8 cellular contexts compared by ENCODE assay signal in the genomic region with DNA sequence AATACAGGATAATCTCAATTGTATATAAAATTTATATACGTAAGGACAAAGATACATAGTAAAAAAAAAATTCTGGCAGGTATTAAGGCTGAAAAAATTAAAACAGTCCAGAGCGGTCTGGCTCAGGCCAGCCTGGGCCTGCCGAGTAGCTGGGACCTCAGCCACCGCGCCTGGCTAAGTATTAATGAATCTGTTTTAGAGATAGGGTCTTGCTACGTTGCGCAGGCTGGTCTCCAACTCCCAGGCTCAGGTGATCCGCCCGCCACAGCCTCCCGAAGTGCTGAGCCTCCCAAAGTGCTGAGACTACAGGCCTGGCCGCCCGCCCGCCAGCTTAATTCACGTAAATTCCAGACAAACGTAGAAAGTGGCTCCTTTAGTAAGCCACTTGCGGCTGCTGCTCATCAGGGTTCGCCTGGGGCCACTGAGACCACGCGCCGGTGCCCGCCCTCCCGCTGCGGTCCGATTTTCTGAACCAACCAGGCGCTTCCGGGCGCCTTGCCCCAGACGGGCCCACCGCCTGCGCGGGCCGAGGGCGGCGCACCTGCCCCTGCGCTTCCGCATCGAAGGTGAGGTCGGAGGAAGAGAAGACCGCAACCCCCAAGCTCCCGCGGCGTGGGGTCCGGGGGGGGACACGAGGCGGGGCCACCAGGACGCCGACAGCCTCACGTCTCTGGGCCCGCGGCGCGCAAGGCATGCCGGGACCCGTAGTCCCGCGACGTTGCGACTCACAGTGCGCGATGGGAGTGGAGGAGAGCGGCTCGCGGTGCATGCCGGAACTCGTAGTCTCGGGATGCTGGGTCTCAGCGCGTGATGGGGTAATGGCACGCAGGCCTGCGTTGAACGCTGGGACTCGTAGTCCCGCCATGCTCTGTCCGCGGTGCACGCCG. TPM values are rescaled to one million over a fixed set of nuclear protein-coding genes. Genes with fewer than 3 reads are reported as not detected.
DNase-seq lines count a peak whose midpoint lies in the region; ATAC-seq, FAIRE-seq and TF ChIP-seq lines count a peak whose summit lies in the region.

No MANE protein-coding gene starts in this region.

- under 1% methylated on average over 77 of the region's 77 CpGs for WGBS in right cardiac atrium
- whole genome bisulfite sequencing in psoas muscle, 3 donors, result 0 to 1% (median 1%) methylated on average over 69 to 77 of the region's 77 CpGs

- no peaks in the 10 kb centered on the region for H3K27me3 Mint-ChIP-seq in astrocyte (ENCODE audit: low read depth, unreplicated experiment)

- H3K79me2 ChIP-seq in astrocyte (ENCODE audit: insufficient read depth, low read length), result peaks cover 56% of the 10 kb centered on the region

- H3K9me3 Mint-ChIP-seq in astrocyte (ENCODE audit: unreplicated experiment), result no peaks in the 10 kb centered on the region

- peak overlapping the region; percentile 86 for H3K4me3 ChIP-seq in astrocyte (ENCODE audit: insufficient read depth, low read depth, low read length)
- peak overlapping the region; percentile 69 for H3K4me3 ChIP-seq in right cardiac atrium (ENCODE audit: low read length)
- H3K4me3 ChIP-seq in psoas muscle, result peak overlapping the region; percentile 74

- H3K9ac ChIP-seq in astrocyte (ENCODE audit: low read length), result peak overlapping the region; percentile 96

- H3K27ac ChIP-seq in astrocyte (ENCODE audit: low read depth, low read length) (peak overlapping the region; percentile 99), right cardiac atrium (ENCODE audit: low read length) (peak overlapping the region; percentile 73), psoas muscle (peak overlapping the region; percentile 97)

- no peaks in the 10 kb centered on the region for H3K36me3 ChIP-seq in astrocyte (ENCODE audit: insufficient read depth, low read length)
- H3K36me3 ChIP-seq in psoas muscle (ENCODE audit: insufficient read depth in 1 of 2, low read depth in 1 of 2), result peaks cover 0 to 23% of the 10 kb centered on the region in 2 donors

- H3K4me1 Mint-ChIP-seq in astrocyte (ENCODE audit: low read depth, unreplicated experiment), result peaks cover 24% of the 10 kb centered on the region

- no peaks in the 10 kb centered on the region for H3K9me3 ChIP-seq in astrocyte (ENCODE audit: insufficient read depth, low read depth, low read length)
- no peaks in the 10 kb centered on the region for H3K9me3 ChIP-seq in right cardiac atrium (ENCODE audit: control insufficient read depth, low read length)
- no peaks in the 10 kb centered on the region for H3K9me3 ChIP-seq in psoas muscle

- FAIRE-seq in GM18507 (lab: Jason Lieb, UNC), result peak; percentile 100
- peak; percentile 80 for FAIRE-seq in astrocyte (lab: Jason Lieb, UNC)
- peak; percentile 100 for FAIRE-seq in urothelium cell line (lab: Jason Lieb, UNC)

- peak overlapping the region; percentile 98 for H2AFZ ChIP-seq in astrocyte (ENCODE audit: low read depth, low read length)

- peak; percentile 94 for DNase-seq in GM18507 (ENCODE audit: extremely low spot score, insufficient read length, low read depth)
- peak; percentile 99 for DNase-seq in NCI-H1930 (lab: John Stamatoyannopoulos, UW)
- DNase-seq in T-helper 22 cell (ENCODE audit: low read depth), result peak; percentile 100
- peak; percentile 98 for DNase-seq in astrocyte (ENCODE audit: low read depth)
- DNase-seq in right cardiac atrium, result peak; percentile 99 to 100 (median 99)
- peak; percentile 99 for DNase-seq in psoas muscle
- DNase-seq in urothelium cell line (ENCODE audit: low spot score), result peak; percentile 100

- H3K27ac Mint-ChIP-seq in astrocyte (ENCODE audit: unreplicated experiment), result peak overlapping the region; percentile 98

- H3K4me1 ChIP-seq in astrocyte (ENCODE audit: insufficient read depth, low read length) (peaks cover 22% of the 10 kb centered on the region), right cardiac atrium (ENCODE audit: control insufficient read depth, insufficient read depth, low read length) (no peaks in the 10 kb centered on the region), psoas muscle (peaks cover 26% of the 10 kb centered on the region)

- peaks cover 37% of the 10 kb centered on the region for H4K20me1 ChIP-seq in astrocyte (ENCODE audit: insufficient read depth, low read length)

- no peaks in the 10 kb centered on the region for H3K27me3 ChIP-seq in astrocyte (ENCODE audit: insufficient read depth, low read length)
- H3K27me3 ChIP-seq in right cardiac atrium (ENCODE audit: control insufficient read depth, insufficient read depth), result no peaks in the 10 kb centered on the region
- no peaks in the 10 kb centered on the region for H3K27me3 ChIP-seq in psoas muscle (ENCODE audit: insufficient read depth in 3 of 3, low read length in 2 of 3)

- TF ChIP-seq CTCF in astrocyte (IDR thresholded peaks at IDR 0.05; ENCODE audit: insufficient read depth, low read depth, low read length) (no peak), psoas muscle (IDR thresholded peaks at IDR 0.05) (no peak)

- peak; percentile 88 for ATAC-seq in HG02973 (IDR thresholded peaks at IDR 0.05; ENCODE audit: unreplicated experiment)
- peak; percentile 99 for ATAC-seq in right cardiac atrium
- ATAC-seq in psoas muscle, result peak; percentile 96 to 98 (median 97)

- peak overlapping the region; percentile 91 for H3K4me2 ChIP-seq in astrocyte (ENCODE audit: low read length)

- intact Hi-C loops in right cardiac atrium (cut with DNase I) (loop anchor here in 1 of 4 donors (10.0 kb wide), 1 partner anchor 356 kb away; a partner anchor contains a TSS), psoas muscle (cut with DNase I) (loop anchor here (5.0 to 10.0 kb wide), 5 partner anchors 246 to 612 kb away; a partner anchor contains a TSS)

- peak overlapping the region; percentile 90 for H3K4me3 Mint-ChIP-seq in astrocyte (ENCODE audit: unreplicated experiment)

- peaks cover 9% of the 10 kb centered on the region for H3K36me3 Mint-ChIP-seq in astrocyte (ENCODE audit: low read depth, unreplicated experiment)

RNA-seq across cellular contexts. Expression of a gene that starts 0.7 kb away (rescaled TPM):
- total RNA-seq in astrocyte (30.2 and 31.7 TPM in 2 replicates), right cardiac atrium (10 to 100 TPM in 2 of 4 donors, 1 to 10 TPM in 2; 9.6 to 11.5 (median 10.1) TPM), psoas muscle (10 to 100 TPM in 2 of 4 donors, 1 to 10 TPM in 2; 7.6 to 21.6 (median 12.6) TPM)
- polyA plus RNA-seq in right cardiac atrium (7.1 TPM), psoas muscle (10 to 100 TPM; 10.7 to 17.6 (median 12.4) TPM)

Comparison
In these comparisons a context has a peak if more than half of its experiments do, and no peak if none do; other contexts are left out.
1. Peak in every context shown above with its lines: DNase-seq, ATAC-seq, H3K4me3 ChIP-seq and H3K27ac ChIP-seq.